24 cellular contexts compared by ENCODE assay signal in genomic region chr18:51041677-51042076, GRCh38. TPM values are rescaled to one million over a fixed set of nuclear protein-coding genes. Genes with fewer than 3 reads are reported as not detected.
DNase-seq lines count a peak whose midpoint lies in the region; ATAC-seq, FAIRE-seq and TF ChIP-seq lines count a peak whose summit lies in the region.
"Had no signal": no experiment of that assay in that cellular context is flagged by ENCODE, and none has a peak within 500 bp of the region (broad histone marks: within the 10 kb centered on the region; RNA-seq: fewer than 3 reads in every experiment).

No MANE protein-coding gene starts in this region.

- TF ChIP-seq POLR2A in HepG2 (IDR thresholded peaks at IDR 0.05; ENCODE audit: insufficient read depth in 1 of 2, low read depth in 2 of 2, low read length in 2 of 2) (no peak), right lobe of liver (IDR thresholded peaks at IDR 0.05) (no peak), thyroid gland (IDR thresholded peaks at IDR 0.05) (no peak)

- 100% methylated on average over 2 of the region's 2 CpGs for WGBS in HepG2 (ENCODE audit: low lambda C conversion rate)
- WGBS in right lobe of liver (ENCODE audit: insufficient coverage, low coverage, low lambda C conversion rate, missing lambda C conversion rate), result 96% methylated on average over 2 of the region's 2 CpGs
- WGBS in thyroid gland, 2 donors, result 72 to 92% methylated on average over 2 of the region's 2 CpGs

- POLR2A ChIA-PET in activated CD4-positive, alpha-beta memory T cell treated with anti-CD3 and anti-CD28 coated beads for 36 hours (lab: Charles Lee), result no interaction called here
- POLR2A ChIA-PET in activated CD4-positive, alpha-beta memory T cell treated with anti-CD3 and anti-CD28 coated beads, Interleukin-2, amount 10 ng/mL, durations not matched to agents 7 days and 5 days (lab: Charles Lee), result interaction anchor here (1.0 to 4.4 kb wide), 2 partner anchors 9 to 11 kb away, joined by 4 to 25 read pairs; partner anchors contain the start of gene SMAD4
- POLR2A ChIA-PET in HepG2 (lab: Yijun Ruan, JAX), result interaction anchor here (2.1 kb wide), 1 partner anchor 12 kb away, joined by 6 read pairs; the partner anchor contains the start of gene SMAD4

- in situ Hi-C loops in HepG2 (cut with HindIII; ENCODE audit: extremely low pct_ligation_motif_present, low pct_unique_long_range_greater_than_20kb), result no loop called here

- H3K4me2 ChIP-seq in HepG2 (ENCODE audit: low read depth, low read length), result no peak overlapping the region

- H3K27ac Mint-ChIP-seq in activated CD4-positive, alpha-beta memory T cell treated with anti-CD3 and anti-CD28 coated beads for 36 hours, result peak overlapping the region; percentile 18
- H3K27ac Mint-ChIP-seq in activated CD4-positive, alpha-beta memory T cell treated with anti-CD3 and anti-CD28 coated beads, Interleukin-2, amount 10 ng/mL, durations not matched to agents 7 days and 5 days, result no peak overlapping the region
- H3K27ac Mint-ChIP-seq in central memory CD8-positive, alpha-beta T cell (ENCODE audit: low read depth), result peak overlapping the region; percentile 26

- intact Hi-C loops in activated CD4-positive, alpha-beta memory T cell treated with anti-CD3 and anti-CD28 coated beads for 36 hours (cut with micrococcal nuclease), result no loop called here
- intact Hi-C loops in HepG2 (cut with micrococcal nuclease; ENCODE audit: unreplicated experiment) (no loop called here), right lobe of liver (cut with DNase I) (no loop called here), thyroid gland (cut with DNase I) (no loop called here)

- H4K20me1 ChIP-seq in HepG2 (ENCODE audit: insufficient read depth, low read length), result peaks cover 83% of the 10 kb centered on the region

- TF ChIP-seq RAD21 in HepG2 (CRISPR knock-in tag; IDR thresholded peaks at IDR 0.05), result no peak

- no peak for FAIRE-seq in HepG2 (lab: Jason Lieb, UNC)
- FAIRE-seq: H1, HTR-8/SVneo had no signal

- H3K27me3 ChIP-seq in HepG2 (ENCODE audit: control insufficient read depth in 1 of 2, insufficient read depth in 2 of 2, low read length in 2 of 2), result no peaks in the 10 kb centered on the region
- H3K27me3 ChIP-seq in right lobe of liver, result no peaks in the 10 kb centered on the region
- H3K27me3 ChIP-seq in thyroid gland, result no peaks in the 10 kb centered on the region

- H3K4me3 ChIP-seq in HepG2 (replicated peaks in 1 of 3; ENCODE audit: insufficient read depth in 1 of 3, low read depth in 2 of 3, low read length in 3 of 3) (no peak overlapping the region), right lobe of liver (no peak overlapping the region), thyroid gland (replicated peaks in 1 of 3) (no peak overlapping the region)

- ATAC-seq in HepG2 (no peak), right lobe of liver (no peak)
- no peak for ATAC-seq in central memory CD8-positive, alpha-beta T cell (replicated peaks; ENCODE audit: extremely low read depth, poor library complexity, severe bottlenecking)
- ATAC-seq: HCT116 had no signal

- DNase-seq in activated CD4-positive, alpha-beta memory T cell treated with anti-CD3 and anti-CD28 coated beads for 36 hours, result no peak
- no peak for DNase-seq in activated CD4-positive, alpha-beta memory T cell treated with anti-CD3 and anti-CD28 coated beads, Interleukin-2, amount 10 ng/mL, durations not matched to agents 7 days and 5 days
- DNase-seq in HepG2 (ENCODE audit: low spot score) (no peak), right lobe of liver (no peak), thyroid gland (no peak), putamen (ENCODE audit: low spot score) (no peak), RKO (ENCODE audit: low spot score) (no peak)
- DNase-seq in central memory CD8-positive, alpha-beta T cell (ENCODE audit: low spot score in 2 of 2), result no peak
- DNase-seq: 8988T; C1 segment of cervical spinal cord; DMS79 treated with DMSO at 0.1 percent for 48 hours; IMR-90; Karpas-422; NCI-H1694; NCI-H2081; NCI-H2171; NCI-H345; NCI-H524; NCI-H774; NK-92 treated with Interleukin-12 subunit alpha and Interleukin-12 subunit beta, amount 100 ng/mL, for 24 hours; SIG-M5 had no signal

- H3K27ac ChIP-seq in HepG2 (ENCODE audit: extremely low read length, insufficient read depth, low read length) (no peak overlapping the region), right lobe of liver (no peak overlapping the region), thyroid gland (peak overlapping the region; percentile 2 to 55 (median 13))

- H3K36me3 Mint-ChIP-seq in activated CD4-positive, alpha-beta memory T cell treated with anti-CD3 and anti-CD28 coated beads for 36 hours, result peaks cover 3% of the 10 kb centered on the region
- peaks cover 14% of the 10 kb centered on the region for H3K36me3 Mint-ChIP-seq in activated CD4-positive, alpha-beta memory T cell treated with anti-CD3 and anti-CD28 coated beads, Interleukin-2, amount 10 ng/mL, durations not matched to agents 7 days and 5 days (ENCODE audit: low read depth)
- peaks cover 3% of the 10 kb centered on the region for H3K36me3 Mint-ChIP-seq in central memory CD8-positive, alpha-beta T cell (ENCODE audit: insufficient read depth)

- TF ChIP-seq CTCF in HepG2 (CRISPR knock-in tag; IDR thresholded peaks at IDR 0.05) (no peak), right lobe of liver (IDR thresholded peaks at IDR 0.05) (no peak), thyroid gland (IDR thresholded peaks at IDR 0.05) (no peak)

- H3K36me3 ChIP-seq in HepG2 (replicated peaks in 1 of 2; ENCODE audit: control insufficient read depth in 1 of 2, insufficient read depth in 2 of 2, low read length in 2 of 2) (0 out of 5 replicates have a peak, but pooled peaks cover 0 to 3% of the 10 kb centered on the region in 2 experiments), right lobe of liver (no peaks in the 10 kb centered on the region), thyroid gland (no peaks in the 10 kb centered on the region)

- no peaks in the 10 kb centered on the region for H3K27me3 Mint-ChIP-seq in activated CD4-positive, alpha-beta memory T cell treated with anti-CD3 and anti-CD28 coated beads for 36 hours
- no peaks in the 10 kb centered on the region for H3K27me3 Mint-ChIP-seq in activated CD4-positive, alpha-beta memory T cell treated with anti-CD3 and anti-CD28 coated beads, Interleukin-2, amount 10 ng/mL, durations not matched to agents 7 days and 5 days
- H3K27me3 Mint-ChIP-seq in central memory CD8-positive, alpha-beta T cell, result no peaks in the 10 kb centered on the region

- peaks cover 84% of the 10 kb centered on the region for H3K4me1 Mint-ChIP-seq in activated CD4-positive, alpha-beta memory T cell treated with anti-CD3 and anti-CD28 coated beads for 36 hours (ENCODE audit: low read depth)
- H3K4me1 Mint-ChIP-seq in activated CD4-positive, alpha-beta memory T cell treated with anti-CD3 and anti-CD28 coated beads, Interleukin-2, amount 10 ng/mL, durations not matched to agents 7 days and 5 days, result peaks cover 50% of the 10 kb centered on the region
- H3K4me1 Mint-ChIP-seq in central memory CD8-positive, alpha-beta T cell, result peaks cover 84% of the 10 kb centered on the region

- H3K9me3 ChIP-seq in HepG2 (ENCODE audit: low read length) (no peaks in the 10 kb centered on the region), right lobe of liver (no peaks in the 10 kb centered on the region), thyroid gland (no peaks in the 10 kb centered on the region)

- BruUV-seq in HepG2 (replicated peaks; lab: Mats Ljungman, UMichigan), result no TSS peak

- CTCF ChIA-PET in activated CD4-positive, alpha-beta memory T cell treated with anti-CD3 and anti-CD28 coated beads for 36 hours (lab: Charles Lee), result interaction anchor here (1.4 to 7.1 kb wide), 2 partner anchors 9 to 13 kb away, joined by 4 to 57 read pairs; no protein-coding TSS in a partner anchor
- CTCF ChIA-PET in activated CD4-positive, alpha-beta memory T cell treated with anti-CD3 and anti-CD28 coated beads, Interleukin-2, amount 10 ng/mL, durations not matched to agents 7 days and 5 days (lab: Charles Lee), result interaction anchor here (1.1 kb wide), 1 partner anchor 10 kb away, joined by 5 read pairs; no protein-coding TSS in a partner anchor
- CTCF ChIA-PET in HepG2 (lab: Yijun Ruan, JAX; ENCODE audit: low intra/inter-chr PET ratio, low total read pairs), result no interaction called here

- no peak overlapping the region for H2AFZ ChIP-seq in HepG2 (ENCODE audit: low read length)

- no peak overlapping the region for H3K4me3 Mint-ChIP-seq in activated CD4-positive, alpha-beta memory T cell treated with anti-CD3 and anti-CD28 coated beads for 36 hours
- H3K4me3 Mint-ChIP-seq in activated CD4-positive, alpha-beta memory T cell treated with anti-CD3 and anti-CD28 coated beads, Interleukin-2, amount 10 ng/mL, durations not matched to agents 7 days and 5 days, result no peak overlapping the region
- H3K4me3 Mint-ChIP-seq in central memory CD8-positive, alpha-beta T cell, result no peak overlapping the region

- no peak overlapping the region for H3K9ac ChIP-seq in HepG2 (ENCODE audit: insufficient read depth, low read depth, low read length)

- TF ChIP-seq EP300 in HepG2 (IDR thresholded peaks at IDR 0.05; ENCODE audit: low read depth in 2 of 2, low read length in 2 of 2) (no peak), HepG2 (CRISPR knock-in tag; IDR thresholded peaks at IDR 0.05; ENCODE audit: borderline replicate concordance) (no peak)

- H3K9me3 Mint-ChIP-seq in activated CD4-positive, alpha-beta memory T cell treated with anti-CD3 and anti-CD28 coated beads for 36 hours, result no peaks in the 10 kb centered on the region
- H3K9me3 Mint-ChIP-seq in activated CD4-positive, alpha-beta memory T cell treated with anti-CD3 and anti-CD28 coated beads, Interleukin-2, amount 10 ng/mL, durations not matched to agents 7 days and 5 days, result no peaks in the 10 kb centered on the region
- H3K9me3 Mint-ChIP-seq in central memory CD8-positive, alpha-beta T cell, result no peaks in the 10 kb centered on the region

- H3K4me1 ChIP-seq in HepG2 (ENCODE audit: insufficient read depth, low read length) (peaks cover 58% of the 10 kb centered on the region), right lobe of liver (peaks cover 0 to 83% (median 22%) of the 10 kb centered on the region in 4 donors), thyroid gland (peaks cover 70 to 72% of the 10 kb centered on the region in 2 donors)

- peaks cover 97% of the 10 kb centered on the region for H3K79me2 ChIP-seq in HepG2 (ENCODE audit: insufficient read depth, low read length)

RNA-seq across cellular contexts. Expression of gene SMAD4, which starts 11.7 kb away (rescaled TPM):
- 10 to 100 TPM; 72.5 to 72.7 TPM for total RNA-seq in activated CD4-positive, alpha-beta memory T cell treated with anti-CD3 and anti-CD28 coated beads for 36 hours
- total RNA-seq in activated CD4-positive, alpha-beta memory T cell treated with anti-CD3 and anti-CD28 coated beads, Interleukin-2, amount 10 ng/mL, durations not matched to agents 7 days and 5 days, result 10 to 100 TPM; 80.3 to 83.8 TPM
- total RNA-seq in HepG2 (2016; rRNA removed; fragmentation: Illumina TruSeq; extraction: Trizol) (72.0 and 99.1 TPM in 2 replicates), right lobe of liver (10 to 100 TPM; 40.8 to 71.9 (median 56.6) TPM), thyroid gland (100 to 1,000 TPM; 163 to 305 (median 250) TPM)
- 49.6 and 56.8 TPM in 2 replicates for total RNA-seq in HepG2 (2016; cell fraction: cytosol; rRNA removed; fragmentation: Illumina TruSeq; extraction: Trizol; ENCODE audit: low read depth)
- 73.5 and 83.9 TPM in 2 replicates for total RNA-seq in HepG2 (2016; cell fraction: insoluble cytoplasmic fraction; rRNA removed; fragmentation: Illumina TruSeq; extraction: Trizol)
- total RNA-seq in HepG2 (2016; cell fraction: membrane; rRNA removed; fragmentation: Illumina TruSeq; extraction: Trizol), result 44.9 and 46.8 TPM in 2 replicates
- 57.9 and 58.5 TPM in 2 replicates for total RNA-seq in HepG2 (2016; cell fraction: nucleus; rRNA removed; fragmentation: Illumina TruSeq; extraction: Trizol)
- 53.8 and 70.2 TPM in 2 replicates for polyA plus RNA-seq in HepG2 (2011; rRNA removed)
- polyA plus RNA-seq in HepG2 (2011; cell fraction: cytosol; rRNA removed), result 31.5 and 48.8 TPM in 2 replicates
- polyA plus RNA-seq in HepG2 (2011; cell fraction: nucleus; rRNA removed), result 25.3 and 31.2 TPM in 2 replicates
- polyA plus RNA-seq in HepG2 (2012), result 42.8 and 47.9 TPM in 2 replicates
- 2.2 and 3.3 TPM in 2 replicates for polyA plus RNA-seq in HepG2 (2016; cell fraction: cytosol; fragmentation: Illumina TruSeq; extraction: Trizol; ENCODE audit: low read depth)
- polyA plus RNA-seq in HepG2 (2016; cell fraction: insoluble cytoplasmic fraction; fragmentation: Illumina TruSeq; extraction: Trizol; ENCODE audit: low read depth), result 58.6 and 61.8 TPM in 2 replicates
- polyA plus RNA-seq in HepG2 (2016; cell fraction: membrane; fragmentation: Illumina TruSeq; extraction: Trizol; ENCODE audit: low read depth), result 6.7 and 8.8 TPM in 2 replicates
- polyA plus RNA-seq in HepG2 (2016; cell fraction: nucleus; fragmentation: Illumina TruSeq; extraction: Trizol; ENCODE audit: insufficient read depth, low read depth), result 47.7 and 51.4 TPM in 2 replicates
- polyA minus RNA-seq in HepG2 (2011; rRNA and poly(A)+ RNA removed; ENCODE audit: low replicate concordance), result 111 and 191 TPM in 2 replicates
- 40.4 and 42.0 TPM in 2 replicates for polyA minus RNA-seq in HepG2 (2011; cell fraction: cytosol; rRNA and poly(A)+ RNA removed)
- polyA minus RNA-seq in HepG2 (2011; cell fraction: nucleus; rRNA and poly(A)+ RNA removed), result 54.7 and 64.2 TPM in 2 replicates

Comparison
In these comparisons a context has a peak if more than half of its experiments do, and no peak if none do; other contexts are left out.
1. H3K27ac ChIP-seq: peak in thyroid gland (3 of 3); none in HepG2 (single experiment) and right lobe of liver (0 of 3).